ENCODE assay signal across 2 cellular contexts in genomic region chr12:2794736-2795289, GRCh38.
TF ChIP-seq lines count a peak whose summit lies in the region.

Gene FKBP4 (plus strand): TSS chr12:2794970. CDS start chr12:2795140, 170 bp downstream.

TF ChIP-seq in Ishikawa, 13 proteins besides CTCF, POLR2A, EP300 and RAD21 (continued from another document):
- no peak; the same call in 1 of the 2 replicates for TF ChIP-seq CEBPB (IDR thresholded peaks at IDR 0.05)
- no peak for TF ChIP-seq REST (IDR thresholded peaks at IDR 0.05; ENCODE audit: low read depth)
- TF ChIP-seq FOXM1 (IDR thresholded peaks at IDR 0.05; ENCODE audit: borderline replicate concordance, low read depth): no peak
- no peak; the same call in 1 of the 2 replicates for TF ChIP-seq NFIC (IDR thresholded peaks at IDR 0.05)
- TF ChIP-seq TAF1 (IDR thresholded peaks at IDR 0.05; ENCODE audit: low read depth): peak; percentile 86
- 0 out of 2 replicates have a peak, but pooled peaks have one; percentile 37 for TF ChIP-seq ZBTB7A (IDR thresholded peaks at IDR 0.05; ENCODE audit: low read depth)
- 0 out of 2 replicates have a peak, but pooled peaks have one; percentile 31 for TF ChIP-seq TEAD4 (IDR thresholded peaks at IDR 0.05)
- TF ChIP-seq USF1 (IDR thresholded peaks at IDR 0.05): peak; percentile 43
- peak; percentile 61; the same call in 1 of the 2 replicates for TF ChIP-seq TCF12 (IDR thresholded peaks at IDR 0.05; ENCODE audit: low read depth)
- 0 out of 2 replicates have a peak, but pooled peaks have one; percentile 40 for TF ChIP-seq YY1 (IDR thresholded peaks at IDR 0.05; ENCODE audit: low read depth)
- no peak for TF ChIP-seq CREB1 (IDR thresholded peaks at IDR 0.05; ENCODE audit: low read depth)
- TF ChIP-seq EGR1 (IDR thresholded peaks at IDR 0.05): peak; percentile 56

TF ChIP-seq in PFSK-1, 5 proteins besides CTCF, POLR2A, EP300 and RAD21:
- TF ChIP-seq REST (IDR thresholded peaks at IDR 0.05; ENCODE audit: insufficient read depth in 1 of 2, low read depth in 2 of 2, low read length in 2 of 2) (no peak), POLR2AphosphoS5 (IDR thresholded peaks at IDR 0.05; ENCODE audit: low read depth, low read length) (peak; percentile 84; the same call in 1 of the 2 replicates), TAF1 (IDR thresholded peaks at IDR 0.05; ENCODE audit: borderline replicate concordance, insufficient read depth, low read length) (peak; percentile 68; the same call in 1 of the 2 replicates), SIN3A (IDR thresholded peaks at IDR 0.05; ENCODE audit: borderline replicate concordance, insufficient read depth, low read length) (0 out of 2 replicates have a peak, but pooled peaks have one; percentile 21), FOXP2 (optimal IDR thresholded peaks at IDR 0.05; ENCODE audit: borderline replicate concordance, extremely low read depth, extremely low read length, insufficient read depth) (peak; percentile 73)
